In genomic region chr22:49490692-49491091, GRCh38 we compare ENCODE assay signal across 1 cellular context.
TF ChIP-seq lines count a peak whose summit lies in the region.

No MANE protein-coding gene starts in this region.

TF ChIP-seq in K562, 482 proteins besides CTCF, POLR2A, EP300 and RAD21:
- TF ChIP-seq, protein P1, sequence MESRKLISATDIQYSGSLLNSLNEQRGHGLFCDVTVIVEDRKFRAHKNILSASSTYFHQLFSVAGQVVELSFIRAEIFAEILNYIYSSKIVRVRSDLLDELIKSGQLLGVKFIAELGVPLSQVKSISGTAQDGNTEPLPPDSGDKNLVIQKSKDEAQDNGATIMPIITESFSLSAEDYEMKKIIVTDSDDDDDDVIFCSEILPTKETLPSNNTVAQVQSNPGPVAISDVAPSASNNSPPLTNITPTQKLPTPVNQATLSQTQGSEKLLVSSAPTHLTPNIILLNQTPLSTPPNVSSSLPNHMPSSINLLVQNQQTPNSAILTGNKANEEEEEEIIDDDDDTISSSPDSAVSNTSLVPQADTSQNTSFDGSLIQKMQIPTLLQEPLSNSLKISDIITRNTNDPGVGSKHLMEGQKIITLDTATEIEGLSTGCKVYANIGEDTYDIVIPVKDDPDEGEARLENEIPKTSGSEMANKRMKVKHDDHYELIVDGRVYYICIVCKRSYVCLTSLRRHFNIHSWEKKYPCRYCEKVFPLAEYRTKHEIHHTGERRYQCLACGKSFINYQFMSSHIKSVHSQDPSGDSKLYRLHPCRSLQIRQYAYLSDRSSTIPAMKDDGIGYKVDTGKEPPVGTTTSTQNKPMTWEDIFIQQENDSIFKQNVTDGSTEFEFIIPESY (CRISPR knock-in tag; IDR thresholded peaks at IDR 0.05) = peak; percentile 82
- no peak for TF ChIP-seq RBBP5 (IDR thresholded peaks at IDR 0.05; ENCODE audit: borderline replicate concordance, insufficient read depth, low read length, poor library complexity, severe bottlenecking)
- TF ChIP-seq POLR2G (IDR thresholded peaks at IDR 0.05; ENCODE audit: low read depth, low read length) = 0 out of 2 replicates have a peak, but pooled peaks have one; percentile 24
- no peak for TF ChIP-seq POLR3G (IDR thresholded peaks at IDR 0.05; ENCODE audit: extremely low read depth, insufficient read length, insufficient replicate concordance)
TF ChIP-seq in K562: peak in this region for 2.
